Comparison of ENCODE assay signal across 11 cellular contexts in the genomic region with DNA sequence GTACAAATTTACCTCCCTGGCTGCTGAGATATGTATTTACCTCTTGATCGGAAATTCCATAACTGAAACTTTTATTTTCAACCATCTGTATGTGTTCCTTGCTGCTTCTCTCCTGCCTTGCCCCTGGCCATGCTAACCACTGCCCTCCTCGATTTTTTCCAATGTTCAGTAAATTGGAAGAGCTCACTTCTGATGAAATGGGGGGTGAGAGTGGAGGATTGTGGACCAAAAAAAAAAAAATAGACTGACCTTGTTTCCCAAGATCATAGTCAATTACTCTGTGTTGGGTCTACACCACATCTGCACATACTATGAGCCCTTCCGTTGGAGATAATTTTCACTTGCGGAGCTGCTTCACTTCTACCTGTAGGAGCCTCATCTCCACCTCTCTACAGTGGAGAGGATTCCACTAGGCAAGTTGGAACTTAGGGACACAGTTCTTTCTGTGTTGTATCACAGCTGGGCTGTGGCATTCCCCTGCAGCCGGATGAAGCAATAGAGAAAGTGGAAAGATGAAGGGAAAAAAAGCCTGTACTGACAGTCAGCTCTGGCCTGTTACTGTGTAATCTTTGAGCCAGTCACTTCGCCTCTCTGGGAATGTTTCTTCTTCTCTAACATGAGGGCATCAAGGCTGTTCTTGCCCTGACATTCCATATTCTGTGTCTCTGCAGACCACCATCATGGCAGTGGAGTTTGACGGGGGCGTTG. TPM values are rescaled to one million over a fixed set of nuclear protein-coding genes. Genes with fewer than 3 reads are reported as not detected.
A peak's percentile ranks its signal among the peaks of the same experiment; 100 is the strongest.
DNase-seq lines count a peak whose midpoint lies in the region; ATAC-seq, FAIRE-seq and TF ChIP-seq lines count a peak whose summit lies in the region.
"Had no signal": no experiment of that assay in that cellular context is flagged by ENCODE, and none has a peak within 500 bp of the region (broad histone marks: within the 10 kb centered on the region; RNA-seq: fewer than 3 reads in every experiment).

No MANE protein-coding gene starts in this region.

- H3K4me1 Mint-ChIP-seq in activated naive CD8-positive, alpha-beta T cell treated with anti-CD3 and anti-CD28 coated beads, Interleukin-2, amount 50 U/mL, for 24 hours = peaks cover 62% of the 10 kb centered on the region
- peaks cover 60 to 68% of the 10 kb centered on the region in 2 donors for H3K4me1 Mint-ChIP-seq in natural killer cell

- H3K36me3 ChIP-seq in BLaER1 = peaks cover 55% of the 10 kb centered on the region

- peaks cover 50% of the 10 kb centered on the region for H3K4me1 ChIP-seq in BLaER1

- peak overlapping the region; percentile 94 for H3K4me3 Mint-ChIP-seq in activated naive CD8-positive, alpha-beta T cell treated with anti-CD3 and anti-CD28 coated beads, Interleukin-2, amount 50 U/mL, for 24 hours
- H3K4me3 Mint-ChIP-seq in natural killer cell = peak overlapping the region; percentile 99

- no peak for TF ChIP-seq CTCF in natural killer cell (IDR thresholded peaks at IDR 0.05)

- peak overlapping the region; percentile 91 for H3K9ac ChIP-seq in BLaER1

- intact Hi-C loops in natural killer cell (cut with micrococcal nuclease) = no loop called here

- no peaks in the 10 kb centered on the region for H3K27me3 ChIP-seq in BLaER1

- peak overlapping the region; percentile 93 for H3K4me3 ChIP-seq in BLaER1
- H3K4me3 ChIP-seq: SK-N-MC had no signal

- no peaks in the 10 kb centered on the region for H3K9me3 Mint-ChIP-seq in activated naive CD8-positive, alpha-beta T cell treated with anti-CD3 and anti-CD28 coated beads, Interleukin-2, amount 50 U/mL, for 24 hours
- no peaks in the 10 kb centered on the region for H3K9me3 Mint-ChIP-seq in natural killer cell

- peak overlapping the region; percentile 93 for H3K4me2 ChIP-seq in BLaER1

- peak overlapping the region; percentile 90 for H3K27ac ChIP-seq in BLaER1
- H3K27ac ChIP-seq: SK-N-MC had no signal

- peak; percentile 33 for FAIRE-seq in GM12891 (lab: Jason Lieb, UNC)

- H3K27me3 Mint-ChIP-seq in activated naive CD8-positive, alpha-beta T cell treated with anti-CD3 and anti-CD28 coated beads, Interleukin-2, amount 50 U/mL, for 24 hours = no peaks in the 10 kb centered on the region
- H3K27me3 Mint-ChIP-seq in natural killer cell (ENCODE audit: low read depth in 2 of 2) = no peaks in the 10 kb centered on the region

- peak overlapping the region; percentile 99 for H3K27ac Mint-ChIP-seq in activated naive CD8-positive, alpha-beta T cell treated with anti-CD3 and anti-CD28 coated beads, Interleukin-2, amount 50 U/mL, for 24 hours
- peak overlapping the region; percentile 100 for H3K27ac Mint-ChIP-seq in natural killer cell

- no peak for TF ChIP-seq POLR2A in GM12891 (IDR thresholded peaks at IDR 0.05; ENCODE audit: low read depth, low read length)

- no peak for ATAC-seq in activated naive CD8-positive, alpha-beta T cell treated with anti-CD3 and anti-CD28 coated beads, Interleukin-2, amount 50 U/mL, for 24 hours
- ATAC-seq in natural killer cell (no peak), HG02852 (IDR thresholded peaks at IDR 0.05; ENCODE audit: unreplicated experiment) (no peak)

- DNase-seq in GM12891 (ENCODE audit: insufficient read length, low spot score) (no peak), natural killer cell (no peak), SHP77 treated with DMSO at 0.1 percent for 48 hours (lab: John Stamatoyannopoulos, UW) (no peak), NCI-H524 treated with DMSO at 0.1 percent for 48 hours (lab: John Stamatoyannopoulos, UW) (no peak)
- DNase-seq in activated naive CD8-positive, alpha-beta T cell treated with anti-CD3 and anti-CD28 coated beads, Interleukin-2, amount 50 U/mL, for 24 hours = no peak
- no peak for DNase-seq in activated CD4-positive, CD25-positive, alpha-beta regulatory T cell (lab: John Stamatoyannopoulos, UW)
- DNase-seq: NCI-H446 treated with DMSO at 0.1 percent for 48 hours had no signal

- no peaks in the 10 kb centered on the region for H3K9me3 ChIP-seq in BLaER1

- H3K36me3 Mint-ChIP-seq in activated naive CD8-positive, alpha-beta T cell treated with anti-CD3 and anti-CD28 coated beads, Interleukin-2, amount 50 U/mL, for 24 hours (ENCODE audit: low read depth) = peaks cover 64% of the 10 kb centered on the region
- H3K36me3 Mint-ChIP-seq in natural killer cell = peaks cover 20% of the 10 kb centered on the region

- H4K20me1 ChIP-seq in BLaER1 = no peaks in the 10 kb centered on the region; the same call in 1 of the 2 replicates

TF ChIP-seq in GM12891, 5 proteins besides CTCF, POLR2A, EP300 and RAD21:
- no peak for TF ChIP-seq POLR2AphosphoS5 (IDR thresholded peaks at IDR 0.05; ENCODE audit: low read depth, low read length)
- TF ChIP-seq SPI1 (IDR thresholded peaks at IDR 0.05; ENCODE audit: low read depth, low read length) = no peak
- TF ChIP-seq PAX5 (IDR thresholded peaks at IDR 0.05; ENCODE audit: insufficient read depth, low read length, severe bottlenecking) = no peak
- no peak for TF ChIP-seq TAF1 (IDR thresholded peaks at IDR 0.05; ENCODE audit: low read depth, low read length)
- no peak for TF ChIP-seq POU2F2 (IDR thresholded peaks at IDR 0.05; ENCODE audit: low read depth, low read length)
TF ChIP-seq in GM12891: peak in this region for 0.

RNA-seq across cellular contexts. Expression of a gene that starts 1.6 kb away (rescaled TPM):
- 292 TPM for polyA plus RNA-seq in GM12891 (2012; ENCODE audit: low read depth, missing spikeins)
- total RNA-seq in natural killer cell = 100 to 1,000 TPM; 112 to 190 (median 182) TPM

RNA-seq across cellular contexts. Expression of a gene that starts 2.1 kb away (rescaled TPM):
- polyA plus RNA-seq in GM12891 (2012; ENCODE audit: low read depth, missing spikeins) = 128 TPM
- 100 to 1,000 TPM; 134 to 193 (median 179) TPM for total RNA-seq in natural killer cell

RNA-seq across cellular contexts. Expression of a gene that starts 11.8 kb away (rescaled TPM):
- polyA plus RNA-seq in GM12891 (2012; ENCODE audit: low read depth, missing spikeins) = 241 TPM
- 100 to 1,000 TPM; 160 to 170 (median 161) TPM for total RNA-seq in natural killer cell

RNA-seq across cellular contexts. Expression of a gene that starts 17.1 kb away (rescaled TPM):
- polyA plus RNA-seq in GM12891 (2012; ENCODE audit: low read depth, missing spikeins) = 43.1 TPM
- total RNA-seq in natural killer cell = 100 to 1,000 TPM; 162 to 221 (median 209) TPM

RNA-seq across cellular contexts. Expression of a gene that starts 38.8 kb away (rescaled TPM):
- polyA plus RNA-seq in GM12891 (2012; ENCODE audit: low read depth, missing spikeins) = 74.3 TPM
- total RNA-seq in natural killer cell = 10 to 100 TPM in 2 of 3 donors, 1 to 10 TPM in 1; 4.2 to 13.7 (median 10.4) TPM
- total RNA-seq: cerebellum had no signal
